Comparison of ENCODE assay signal across 1 cellular context in the genomic region with DNA sequence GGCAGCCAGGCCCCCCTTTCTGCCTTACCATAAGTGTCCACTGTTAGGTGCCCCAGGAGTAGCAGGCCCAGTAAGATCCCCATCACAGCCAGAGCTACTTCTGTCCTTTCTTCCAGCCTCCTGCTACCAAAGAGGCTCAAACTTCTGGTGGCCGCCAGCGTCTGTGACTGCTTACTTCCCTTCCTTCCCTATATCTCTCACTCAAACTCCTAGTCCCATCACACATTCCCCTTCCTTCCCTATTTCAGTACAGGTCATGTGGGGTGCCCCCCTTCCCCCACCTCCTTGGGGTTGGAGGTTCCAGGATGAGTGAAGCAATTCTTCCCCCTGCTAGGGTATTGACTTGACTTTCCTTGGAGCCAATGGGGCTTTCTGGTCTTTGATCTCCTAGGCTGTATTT.
TF ChIP-seq lines count a peak whose summit lies in the region.

A gene with protein sequence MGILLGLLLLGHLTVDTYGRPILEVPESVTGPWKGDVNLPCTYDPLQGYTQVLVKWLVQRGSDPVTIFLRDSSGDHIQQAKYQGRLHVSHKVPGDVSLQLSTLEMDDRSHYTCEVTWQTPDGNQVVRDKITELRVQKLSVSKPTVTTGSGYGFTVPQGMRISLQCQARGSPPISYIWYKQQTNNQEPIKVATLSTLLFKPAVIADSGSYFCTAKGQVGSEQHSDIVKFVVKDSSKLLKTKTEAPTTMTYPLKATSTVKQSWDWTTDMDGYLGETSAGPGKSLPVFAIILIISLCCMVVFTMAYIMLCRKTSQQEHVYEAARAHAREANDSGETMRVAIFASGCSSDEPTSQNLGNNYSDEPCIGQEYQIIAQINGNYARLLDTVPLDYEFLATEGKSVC (minus strand): TSS at position 165 of the 400 bp plus-strand sequence. CDS start 82 bp downstream, at position 83.

TF ChIP-seq in GM12891, 5 proteins besides CTCF, POLR2A, EP300 and RAD21 (continued from another document):
- no peak for TF ChIP-seq POU2F2 (IDR thresholded peaks at IDR 0.05; ENCODE audit: low read depth, low read length)
